ENCODE assay signal across 8 cellular contexts in the genomic region with DNA sequence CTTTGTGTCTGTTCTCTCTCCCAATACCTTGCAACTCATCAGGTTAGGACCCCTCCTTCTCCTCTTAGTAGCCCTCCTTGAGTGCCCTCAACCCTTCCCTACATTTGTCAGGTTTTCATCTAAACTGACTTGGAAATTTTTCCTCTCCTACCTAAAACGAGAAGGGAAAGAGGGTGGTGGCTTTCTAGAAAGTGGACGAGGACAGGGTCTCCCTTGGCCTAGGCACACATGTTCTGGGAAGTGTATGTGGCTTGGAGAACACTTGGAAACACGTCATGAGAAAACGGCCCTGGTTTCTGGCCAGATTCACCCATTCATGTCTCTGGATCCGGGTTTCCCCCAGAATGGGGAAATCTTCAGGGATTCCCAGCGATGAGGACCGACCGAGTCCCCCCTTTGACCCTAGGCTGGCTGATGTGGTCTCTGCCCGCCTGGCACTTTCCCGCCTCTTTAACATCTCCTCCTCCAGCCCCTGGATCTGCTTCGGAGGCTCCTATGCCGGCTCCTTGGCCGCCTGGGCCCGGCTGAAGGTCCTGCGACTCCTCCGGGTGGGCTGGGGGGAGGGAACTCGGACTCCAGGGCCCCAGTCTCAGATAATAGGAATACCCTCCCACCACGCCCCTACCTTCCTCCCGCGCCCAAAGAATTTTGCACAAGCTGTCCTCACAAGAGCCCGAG. TPM values are rescaled to one million over a fixed set of nuclear protein-coding genes. Genes with fewer than 3 reads are reported as not detected.
A peak's percentile ranks its signal among the peaks of the same experiment; 100 is the strongest.
DNase-seq lines count a peak whose midpoint lies in the region; ATAC-seq and TF ChIP-seq lines count a peak whose summit lies in the region.

No MANE protein-coding gene starts in this region.

- intact Hi-C loops in colonic mucosa (cut with DNase I) = no loop called here

- POLR2A ChIA-PET in BJ (lab: Charles Lee) = no interaction called here

- no peak for TF ChIP-seq EP300 in tibial nerve (IDR thresholded peaks at IDR 0.05)

- H3K27ac ChIP-seq in Karpas-422 (ENCODE audit: low read length) (no peak overlapping the region), colonic mucosa (peak overlapping the region; percentile 97), tibial nerve (peak overlapping the region in 1 of 4 donors; percentile 75)

- no peaks in the 10 kb centered on the region for H3K9me3 Mint-ChIP-seq in natural killer cell treated with Interleukin-12 subunit alpha and Interleukin-12 subunit beta and Interleukin-15 and Interleukin-18, amount 100 ng/mL, for 72 hours

- 9% methylated on average over 21 of the region's 21 CpGs for WGBS in tibial nerve, 2 donors

- no peak for TF ChIP-seq POLR2A in tibial nerve (IDR thresholded peaks at IDR 0.05)

- no peaks in the 10 kb centered on the region for H3K36me3 Mint-ChIP-seq in natural killer cell treated with Interleukin-12 subunit alpha and Interleukin-12 subunit beta and Interleukin-15 and Interleukin-18, amount 100 ng/mL, for 72 hours

- peaks cover 4% of the 10 kb centered on the region for H3K4me1 ChIP-seq in Karpas-422 (ENCODE audit: low read length)
- no peaks in the 10 kb centered on the region for H3K4me1 ChIP-seq in colonic mucosa
- H3K4me1 ChIP-seq in tibial nerve = peaks cover 0 to 17% (median 2%) of the 10 kb centered on the region in 4 donors

- H3K4me3 ChIP-seq in BJ (ENCODE audit: low read depth, low read length) (peak overlapping the region; percentile 55), Karpas-422 (ENCODE audit: low read length) (peak overlapping the region; percentile 62; the same call in 1 of the 2 replicates), colonic mucosa (peak overlapping the region; percentile 73), tibial nerve (peak overlapping the region in 2 of 4 donors; percentile 51 to 55)

- H3K4me1 Mint-ChIP-seq in natural killer cell treated with Interleukin-12 subunit alpha and Interleukin-12 subunit beta and Interleukin-15 and Interleukin-18, amount 100 ng/mL, for 72 hours (ENCODE audit: low read depth in 2 of 2) = peaks cover 2 to 4% of the 10 kb centered on the region in 2 donors

- no peaks in the 10 kb centered on the region for H3K79me2 ChIP-seq in Karpas-422 (ENCODE audit: low read length)

- peaks cover 22% of the 10 kb centered on the region for H3K27me3 ChIP-seq in BJ (ENCODE audit: control insufficient read depth, insufficient read depth, low read length)
- H3K27me3 ChIP-seq in Karpas-422 (ENCODE audit: low read length) = no peaks in the 10 kb centered on the region
- peaks cover 6% of the 10 kb centered on the region for H3K27me3 ChIP-seq in colonic mucosa
- peaks cover 0 to 71% of the 10 kb centered on the region in 2 donors for H3K27me3 ChIP-seq in tibial nerve

- H3K9ac ChIP-seq in Karpas-422 (ENCODE audit: low read length) (0 out of 2 replicates have a peak overlapping the region, but pooled peaks have one; percentile 36), colonic mucosa (ENCODE audit: low read depth in 2 of 2, low read length in 2 of 2) (peak overlapping the region; percentile 72 to 81)

- ATAC-seq in natural killer cell treated with Interleukin-12 subunit alpha and Interleukin-12 subunit beta and Interleukin-15 and Interleukin-18, amount 100 ng/mL, for 72 hours = no peak
- ATAC-seq in HG03378 (IDR thresholded peaks at IDR 0.05; ENCODE audit: unreplicated experiment) (no peak), HG03280 (IDR thresholded peaks at IDR 0.05; ENCODE audit: unreplicated experiment) (no peak)

- no peak for DNase-seq in BJ (ENCODE audit: low read depth)
- no peak for DNase-seq in Karpas-422
- DNase-seq in colonic mucosa = no peak
- DNase-seq in natural killer cell treated with Interleukin-12 subunit alpha and Interleukin-12 subunit beta and Interleukin-15 and Interleukin-18, amount 100 ng/mL, for 72 hours (ENCODE audit: low spot score) = no peak
- no peak for DNase-seq in tibial nerve (ENCODE audit: low spot score in 2 of 2)
- no peak for DNase-seq in HUDEP-2 (lab: John Stamatoyannopoulos, UW; ENCODE audit: unreplicated experiment in 76 of 76)

- no peaks in the 10 kb centered on the region for H3K36me3 ChIP-seq in BJ (ENCODE audit: control insufficient read depth, insufficient read depth, low read length)
- no peaks in the 10 kb centered on the region for H3K36me3 ChIP-seq in Karpas-422 (ENCODE audit: insufficient read depth, low read length)
- H3K36me3 ChIP-seq in colonic mucosa = no peaks in the 10 kb centered on the region
- H3K36me3 ChIP-seq in tibial nerve = no peaks in the 10 kb centered on the region

- no peak for TF ChIP-seq CTCF in BJ (IDR thresholded peaks at IDR 0.05; ENCODE audit: insufficient read depth, low read depth, low read length)
- no peak for TF ChIP-seq CTCF in colonic mucosa (IDR thresholded peaks at IDR 0.05)
- TF ChIP-seq CTCF in tibial nerve (IDR thresholded peaks at IDR 0.05) = no peak

- H4K20me1 ChIP-seq in Karpas-422 (ENCODE audit: insufficient read depth, low read depth, low read length) = no peaks in the 10 kb centered on the region

- peaks cover 21 to 31% of the 10 kb centered on the region in 2 donors for H3K27me3 Mint-ChIP-seq in natural killer cell treated with Interleukin-12 subunit alpha and Interleukin-12 subunit beta and Interleukin-15 and Interleukin-18, amount 100 ng/mL, for 72 hours

- no peak overlapping the region for H3K27ac Mint-ChIP-seq in natural killer cell treated with Interleukin-12 subunit alpha and Interleukin-12 subunit beta and Interleukin-15 and Interleukin-18, amount 100 ng/mL, for 72 hours

- no peaks in the 10 kb centered on the region for H3K9me2 ChIP-seq in Karpas-422 (replicated peaks; ENCODE audit: insufficient read depth, low read length)

- H3K4me2 ChIP-seq in Karpas-422 (ENCODE audit: low read depth, low read length, poor library complexity, severe bottlenecking) = peak overlapping the region; percentile 64

- H2AFZ ChIP-seq in Karpas-422 (ENCODE audit: low read length) = 0 out of 2 replicates have a peak overlapping the region, but pooled peaks have one; percentile 81

- H3K4me3 Mint-ChIP-seq in natural killer cell treated with Interleukin-12 subunit alpha and Interleukin-12 subunit beta and Interleukin-15 and Interleukin-18, amount 100 ng/mL, for 72 hours = peak overlapping the region; percentile 86

- CTCF ChIA-PET in BJ (lab: Yijun Ruan, JAX) = no interaction called here

- H3K9me3 ChIP-seq in Karpas-422 (ENCODE audit: low read length) (no peaks in the 10 kb centered on the region), colonic mucosa (no peaks in the 10 kb centered on the region), tibial nerve (no peaks in the 10 kb centered on the region)

RNA-seq across cellular contexts. Expression of gene PRSS16, which starts 2.9 kb away (rescaled TPM):
- 0.21 and 0.23 TPM in 2 replicates for polyA plus RNA-seq in BJ (2011; rRNA removed)
- polyA minus RNA-seq in BJ (2011; rRNA and poly(A)+ RNA removed) = 0.21 TPM in 1 of 2 replicates, not detected in the other
- total RNA-seq in Karpas-422 (2014; rRNA removed; shearing (Covaris generic); ENCODE audit: low replicate concordance) = 0.94 TPM in 1 of 2 replicates, not detected in the other
- total RNA-seq in colonic mucosa (10 to 100 TPM; 21.8 to 29.8 TPM), tibial nerve (not detected)
- total RNA-seq in natural killer cell treated with Interleukin-12 subunit alpha and Interleukin-12 subunit beta and Interleukin-15 and Interleukin-18, amount 100 ng/mL, for 72 hours = not detected

Comparison
In these comparisons a context has a peak if more than half of its experiments do, and no peak if none do; other contexts are left out.
1. RNA of gene PRSS16, which starts 2.9 kb away (total RNA-seq): 21.8 to 29.8 TPM in colonic mucosa; not detected in natural killer cell treated with Interleukin-12 subunit alpha and Interleukin-12 subunit beta and Interleukin-15 and Interleukin-18, amount 100 ng/mL, for 72 hours, 0.94 TPM in Karpas-422 and not detected in tibial nerve; every median in the first group is over 10 times any median in the second.